8 cellular contexts compared by ENCODE assay signal in genomic region chr14:51396222-51396815, GRCh38.
DNase-seq lines count a peak whose midpoint lies in the region; ATAC-seq and TF ChIP-seq lines count a peak whose summit lies in the region.

No MANE protein-coding gene starts in this region.

- H3K4me1 ChIP-seq in GM23338 (ENCODE audit: insufficient read depth) (peaks cover 15% of the 10 kb centered on the region), ascending aorta (peaks cover 4 to 15% of the 10 kb centered on the region in 2 donors), right atrium auricular region (peaks cover 0 to 33% of the 10 kb centered on the region in 2 donors), spleen (peaks cover 0 to 17% (median 0%) of the 10 kb centered on the region in 6 donors)

- H3K9me3 ChIP-seq in ascending aorta: no peaks in the 10 kb centered on the region
- no peaks in the 10 kb centered on the region for H3K9me3 ChIP-seq in right atrium auricular region
- no peaks in the 10 kb centered on the region for H3K9me3 ChIP-seq in spleen

- H3K4me3 ChIP-seq in GM23338: no peak overlapping the region
- H3K4me3 ChIP-seq in ascending aorta: no peak overlapping the region
- H3K4me3 ChIP-seq in right atrium auricular region: no peak overlapping the region
- H3K4me3 ChIP-seq in spleen: no peak overlapping the region

- no peak for TF ChIP-seq CTCF in GM23338 (conservative IDR thresholded peaks at IDR 0.05; ENCODE audit: low read depth in 2 of 2)
- no peak for TF ChIP-seq CTCF in ascending aorta (IDR thresholded peaks at IDR 0.05)
- TF ChIP-seq CTCF in right atrium auricular region (IDR thresholded peaks at IDR 0.05): no peak
- TF ChIP-seq CTCF in spleen (IDR thresholded peaks at IDR 0.05 in 8 of 11, conservative IDR thresholded peaks at IDR 0.05 in 3 of 11): no peak

- H3F3A ChIP-seq in GM23338 (replicated peaks; ENCODE audit: low read depth): no peaks in the 10 kb centered on the region

- H3K27me3 Mint-ChIP-seq in GM23338 (ENCODE audit: insufficient read depth, low read depth, poor library complexity): no peaks in the 10 kb centered on the region

- H3K27ac ChIP-seq in GM23338 (ENCODE audit: low read depth): no peak overlapping the region
- peak overlapping the region; percentile 79 to 85 for H3K27ac ChIP-seq in ascending aorta
- peak overlapping the region; percentile 60 to 65 for H3K27ac ChIP-seq in right atrium auricular region
- H3K27ac ChIP-seq in spleen: peak overlapping the region in 5 of 8 donors; percentile 29 to 67 (median 43)

- no peaks in the 10 kb centered on the region for H3K79me2 ChIP-seq in GM23338 (replicated peaks; ENCODE audit: insufficient read depth)

- H3K9me2 ChIP-seq in GM23338 (ENCODE audit: insufficient read depth): no peaks in the 10 kb centered on the region

- no peak overlapping the region for H3K4me3 Mint-ChIP-seq in GM23338

- peaks cover 12% of the 10 kb centered on the region for H3K4me1 Mint-ChIP-seq in GM23338

- no peaks in the 10 kb centered on the region for H3K36me3 Mint-ChIP-seq in GM23338 (ENCODE audit: low read depth)

- no peak overlapping the region for H3K4me2 ChIP-seq in GM23338

- no peak for TF ChIP-seq POLR2A in spleen (IDR thresholded peaks at IDR 0.05)

- 60 to 81% (median 77%) methylated on average over 11 of the region's 11 CpGs for WGBS in spleen, 5 donors

- no peaks in the 10 kb centered on the region for H4K20me1 ChIP-seq in GM23338 (replicated peaks; ENCODE audit: insufficient read depth)

- no peaks in the 10 kb centered on the region for H3K9me3 Mint-ChIP-seq in GM23338

- H3K36me3 ChIP-seq in GM23338 (ENCODE audit: insufficient read depth) (no peaks in the 10 kb centered on the region), ascending aorta (no peaks in the 10 kb centered on the region), right atrium auricular region (no peaks in the 10 kb centered on the region), spleen (no peaks in the 10 kb centered on the region)

- ATAC-seq in GM23338: no peak
- no peak for ATAC-seq in HG02970 (IDR thresholded peaks at IDR 0.05; ENCODE audit: low FRiP score, unreplicated experiment)

- DNase-seq in GM23338 (ENCODE audit: low spot score): no peak
- DNase-seq in ascending aorta (ENCODE audit: low spot score in 2 of 2): no peak
- DNase-seq in right atrium auricular region (ENCODE audit: low spot score): no peak
- no peak for DNase-seq in spleen
- no peak for DNase-seq in NCI-H1436 treated with DMSO at 0.1 percent for 48 hours (lab: John Stamatoyannopoulos, UW)
- DNase-seq in ecto neural progenitor cell (ENCODE audit: low spot score): no peak
- no peak for DNase-seq in pons (ENCODE audit: low spot score)

- intact Hi-C loops in ascending aorta (cut with DNase I) (loop anchor here (5.0 kb wide), 1 partner anchor 151 kb away; no protein-coding TSS in a partner anchor), spleen (cut with DNase I; ENCODE audit: low total_unique reads) (no loop called here)

- H3K27me3 ChIP-seq in GM23338 (ENCODE audit: insufficient read depth): no peaks in the 10 kb centered on the region
- no peaks in the 10 kb centered on the region for H3K27me3 ChIP-seq in ascending aorta
- no peaks in the 10 kb centered on the region for H3K27me3 ChIP-seq in right atrium auricular region
- H3K27me3 ChIP-seq in spleen (replicated peaks in 1 of 7): peaks cover 0 to 3% (median 0%) of the 10 kb centered on the region in 7 donors

- no peak overlapping the region for H3K27ac Mint-ChIP-seq in GM23338

- H2AFZ ChIP-seq in GM23338: peak overlapping the region; percentile 16; the same call in 1 of the 2 replicates

TF ChIP-seq in GM23338, 12 proteins besides CTCF, POLR2A, EP300 and RAD21 (continues in another document):
- TF ChIP-seq EZH2phosphoT487 (IDR thresholded peaks at IDR 0.05; ENCODE audit: unreplicated experiment): no peak
- no peak for TF ChIP-seq REST (IDR thresholded peaks at IDR 0.05; ENCODE audit: unreplicated experiment)
- no peak for TF ChIP-seq JUNB (IDR thresholded peaks at IDR 0.05; ENCODE audit: unreplicated experiment)
- TF ChIP-seq EZH2 (IDR thresholded peaks at IDR 0.05; ENCODE audit: low read depth, unreplicated experiment): no peak
- no peak for TF ChIP-seq NANOG (IDR thresholded peaks at IDR 0.05; ENCODE audit: borderline replicate concordance)
- TF ChIP-seq ZNF462 (CRISPR knock-in tag; IDR thresholded peaks at IDR 0.05): no peak
